In genomic region chr7:114405427-114405826, GRCh38 we compare ENCODE assay signal across 9 cellular contexts. TPM values are rescaled to one million over a fixed set of nuclear protein-coding genes. Genes with fewer than 3 reads are reported as not detected.
DNase-seq lines count a peak whose midpoint lies in the region; ATAC-seq and TF ChIP-seq lines count a peak whose summit lies in the region.
"Had no signal": no experiment of that assay in that cellular context is flagged by ENCODE, and none has a peak within 500 bp of the region (broad histone marks: within the 10 kb centered on the region; RNA-seq: fewer than 3 reads in every experiment).

No MANE protein-coding gene starts in this region.

- TF ChIP-seq CTCF in fibroblast of the aortic adventitia (IDR thresholded peaks at IDR 0.05; ENCODE audit: insufficient read depth, low read length) = peak; percentile 58

- H3K4me3 ChIP-seq in fibroblast of the aortic adventitia (ENCODE audit: low read depth, low read length) = no peak overlapping the region

- no peak for TF ChIP-seq POLR2A in GM18505 (IDR thresholded peaks at IDR 0.05; ENCODE audit: borderline replicate concordance, extremely low read depth, insufficient read depth, insufficient read length)

- H3K36me3 Mint-ChIP-seq in T-helper 2 cell treated with Interferon-gamma antibody and Interleukin-4, amounts not matched to agents 5 μg/mL and 100 μg/mL, for 36 hours (ENCODE audit: low read depth) = no peaks in the 10 kb centered on the region
- H3K36me3 Mint-ChIP-seq in activated CD8-positive, alpha-beta memory T cell treated with anti-CD3 and anti-CD28 coated beads, Interleukin-2, amount 10 ng/mL, durations not matched to agents 7 days and 5 days = no peaks in the 10 kb centered on the region
- H3K36me3 Mint-ChIP-seq: naive B cell had no signal

- CTCF ChIA-PET in activated CD8-positive, alpha-beta memory T cell treated with anti-CD3 and anti-CD28 coated beads, Interleukin-2, amount 10 ng/mL, durations not matched to agents 7 days and 5 days (lab: Charles Lee) = no interaction called here

- no peak overlapping the region for H3K4me3 Mint-ChIP-seq in T-helper 2 cell treated with Interferon-gamma antibody and Interleukin-4, amounts not matched to agents 5 μg/mL and 100 μg/mL, for 36 hours
- H3K4me3 Mint-ChIP-seq in activated CD8-positive, alpha-beta memory T cell treated with anti-CD3 and anti-CD28 coated beads, Interleukin-2, amount 10 ng/mL, durations not matched to agents 7 days and 5 days = no peak overlapping the region
- H3K4me3 Mint-ChIP-seq: naive B cell had no signal

- no peak overlapping the region for H3K27ac Mint-ChIP-seq in T-helper 2 cell treated with Interferon-gamma antibody and Interleukin-4, amounts not matched to agents 5 μg/mL and 100 μg/mL, for 36 hours
- no peak overlapping the region for H3K27ac Mint-ChIP-seq in activated CD8-positive, alpha-beta memory T cell treated with anti-CD3 and anti-CD28 coated beads, Interleukin-2, amount 10 ng/mL, durations not matched to agents 7 days and 5 days
- H3K27ac Mint-ChIP-seq: naive B cell had no signal

- peaks cover 3% of the 10 kb centered on the region for H3K27me3 Mint-ChIP-seq in T-helper 2 cell treated with Interferon-gamma antibody and Interleukin-4, amounts not matched to agents 5 μg/mL and 100 μg/mL, for 36 hours (ENCODE audit: low read depth)
- no peaks in the 10 kb centered on the region for H3K27me3 Mint-ChIP-seq in activated CD8-positive, alpha-beta memory T cell treated with anti-CD3 and anti-CD28 coated beads, Interleukin-2, amount 10 ng/mL, durations not matched to agents 7 days and 5 days
- H3K27me3 Mint-ChIP-seq: naive B cell had no signal

- H3K4me1 Mint-ChIP-seq in T-helper 2 cell treated with Interferon-gamma antibody and Interleukin-4, amounts not matched to agents 5 μg/mL and 100 μg/mL, for 36 hours (ENCODE audit: low read depth) = no peaks in the 10 kb centered on the region
- H3K4me1 Mint-ChIP-seq in activated CD8-positive, alpha-beta memory T cell treated with anti-CD3 and anti-CD28 coated beads, Interleukin-2, amount 10 ng/mL, durations not matched to agents 7 days and 5 days = no peaks in the 10 kb centered on the region
- H3K4me1 Mint-ChIP-seq: naive B cell had no signal

- peak; percentile 76 for ATAC-seq in GM18505 (IDR thresholded peaks at IDR 0.05; ENCODE audit: unreplicated experiment)
- peak; percentile 64 for ATAC-seq in HG02610 (IDR thresholded peaks at IDR 0.05; ENCODE audit: unreplicated experiment)
- ATAC-seq in activated CD8-positive, alpha-beta memory T cell treated with anti-CD3 and anti-CD28 coated beads, Interleukin-2, amount 10 ng/mL, durations not matched to agents 7 days and 5 days = no peak

- DNase-seq in NCI-H748 (lab: John Stamatoyannopoulos, UW; ENCODE audit: unreplicated experiment) (peak; percentile 77), fibroblast of the aortic adventitia (ENCODE audit: low read depth) (peak; percentile 49), amniotic stem cell (lab: John Stamatoyannopoulos, UW) (no peak), EL (no peak)
- no peak for DNase-seq in T-helper 2 cell treated with Interferon-gamma antibody and Interleukin-4, amounts not matched to agents 5 μg/mL and 100 μg/mL, for 36 hours (ENCODE audit: low spot score)
- DNase-seq in activated CD8-positive, alpha-beta memory T cell treated with anti-CD3 and anti-CD28 coated beads, Interleukin-2, amount 10 ng/mL, durations not matched to agents 7 days and 5 days = no peak
- DNase-seq: naive B cell had no signal

- no peaks in the 10 kb centered on the region for H3K9me3 Mint-ChIP-seq in T-helper 2 cell treated with Interferon-gamma antibody and Interleukin-4, amounts not matched to agents 5 μg/mL and 100 μg/mL, for 36 hours
- H3K9me3 Mint-ChIP-seq in activated CD8-positive, alpha-beta memory T cell treated with anti-CD3 and anti-CD28 coated beads, Interleukin-2, amount 10 ng/mL, durations not matched to agents 7 days and 5 days (ENCODE audit: low read depth) = no peaks in the 10 kb centered on the region

RNA-seq across cellular contexts. Expression of gene FOXP2, which starts 9.2 kb away (rescaled TPM):
- total RNA-seq in fibroblast of the aortic adventitia (ENCODE audit: low replicate concordance) = 3.9 and 17.4 TPM in 2 replicates
- total RNA-seq in activated CD8-positive, alpha-beta memory T cell treated with anti-CD3 and anti-CD28 coated beads, Interleukin-2, amount 10 ng/mL, durations not matched to agents 7 days and 5 days = under 1 TPM in 1 of 2 experiments, not detected in 1; 0.28 TPM

Comparison
In these comparisons a context has a peak if more than half of its experiments do, and no peak if none do; other contexts are left out.
1. DNase-seq: peak in NCI-H748 (single experiment) and fibroblast of the aortic adventitia (single experiment); none in amniotic stem cell (single experiment), EL (single experiment), T-helper 2 cell treated with Interferon-gamma antibody and Interleukin-4, amounts not matched to agents 5 μg/mL and 100 μg/mL, for 36 hours (single experiment) and activated CD8-positive, alpha-beta memory T cell treated with anti-CD3 and anti-CD28 coated beads, Interleukin-2, amount 10 ng/mL, durations not matched to agents 7 days and 5 days (single experiment).